ENCODE assay signal across 19 cellular contexts in genomic region chr6:50927816-50928215, GRCh38.
DNase-seq lines count a peak whose midpoint lies in the region; ATAC-seq and TF ChIP-seq lines count a peak whose summit lies in the region.
"Had no signal": no experiment of that assay in that cellular context is flagged by ENCODE, and none has a peak within 500 bp of the region (broad histone marks: within the 10 kb centered on the region; RNA-seq: fewer than 3 reads in every experiment).

No MANE protein-coding gene starts in this region.

- H3K36me3 ChIP-seq in upper lobe of right lung = no peaks in the 10 kb centered on the region
- H3K36me3 ChIP-seq in CD4-positive, alpha-beta memory T cell (ENCODE audit: insufficient read depth, low read length) = no peaks in the 10 kb centered on the region
- H3K36me3 ChIP-seq: BLaER1 had no signal

- H3K4me3 ChIP-seq in astrocyte of the spinal cord (ENCODE audit: low read depth, low read length) (no peak overlapping the region), retinal pigment epithelial cell (ENCODE audit: low read length) (no peak overlapping the region), upper lobe of right lung (no peak overlapping the region)
- no peak overlapping the region for H3K4me3 ChIP-seq in CD4-positive, alpha-beta memory T cell (ENCODE audit: low read length in 2 of 2)
- H3K4me3 ChIP-seq: BLaER1 had no signal

- no peaks in the 10 kb centered on the region for H3K9me3 ChIP-seq in upper lobe of right lung
- H3K9me3 ChIP-seq in CD4-positive, alpha-beta memory T cell (ENCODE audit: control insufficient read depth in 1 of 2, low read length in 2 of 2) = no peaks in the 10 kb centered on the region
- H3K9me3 ChIP-seq: BLaER1 had no signal

- peak; percentile 13 for DNase-seq in HT1080 (ENCODE audit: low read depth)
- peak; percentile 13 for DNase-seq in astrocyte of the spinal cord (ENCODE audit: low read depth, low spot score)
- peak; percentile 89 for DNase-seq in glomerular visceral epithelial cell (ENCODE audit: extremely low spot score)
- DNase-seq in retinal pigment epithelial cell (ENCODE audit: low read depth) = peak; percentile 28
- DNase-seq in upper lobe of right lung = no peak
- DNase-seq in T-helper 1 cell = no peak
- DNase-seq in CD4-positive, alpha-beta memory T cell = no peak
- DNase-seq: DND-41, GDM1, HFFc6, IMR-90, Kasumi-1, NCI-H1694, NCI-H2107, OCI-M1, RPMI8226, SIG-M5 had no signal

- no peak overlapping the region for H3K4me3 Mint-ChIP-seq in CD4-positive, alpha-beta memory T cell
- H3K4me3 Mint-ChIP-seq: HFFc6 had no signal

- H3K9me3 Mint-ChIP-seq in CD4-positive, alpha-beta memory T cell = peaks cover 2 to 10% (median 5%) of the 10 kb centered on the region in 8 donors

- no peak for ATAC-seq in upper lobe of right lung
- no peak for ATAC-seq in GM21360 (IDR thresholded peaks at IDR 0.05; ENCODE audit: unreplicated experiment)

- no peaks in the 10 kb centered on the region for H3K36me3 Mint-ChIP-seq in CD4-positive, alpha-beta memory T cell

- POLR2A ChIA-PET in CD4-positive, alpha-beta memory T cell (lab: Charles Lee; ENCODE audit: partially characterized antibody) = no interaction called here

- in situ Hi-C loops in astrocyte of the spinal cord (cut with HindIII; ENCODE audit: low sequenced_read_pairs) = no loop called here

- TF ChIP-seq CTCF in astrocyte of the spinal cord (IDR thresholded peaks at IDR 0.05; ENCODE audit: low read depth, low read length) (no peak), retinal pigment epithelial cell (conservative IDR thresholded peaks at IDR 0.05; ENCODE audit: low read depth, low read length) (no peak), upper lobe of right lung (IDR thresholded peaks at IDR 0.05) (no peak)

- no peaks in the 10 kb centered on the region for H3K4me1 Mint-ChIP-seq in CD4-positive, alpha-beta memory T cell

- H3K27ac Mint-ChIP-seq in CD4-positive, alpha-beta memory T cell = no peak overlapping the region
- H3K27ac Mint-ChIP-seq: HFFc6 had no signal

- no peaks in the 10 kb centered on the region for H3K27me3 Mint-ChIP-seq in CD4-positive, alpha-beta memory T cell

- H3K4me1 ChIP-seq in upper lobe of right lung = no peaks in the 10 kb centered on the region
- no peaks in the 10 kb centered on the region for H3K4me1 ChIP-seq in CD4-positive, alpha-beta memory T cell (ENCODE audit: insufficient read depth, low read length)
- H3K4me1 ChIP-seq: BLaER1 had no signal

- intact Hi-C loops in upper lobe of right lung (cut with DNase I) = no loop called here
- intact Hi-C loops in CD4-positive, alpha-beta memory T cell (cut with micrococcal nuclease) = no loop called here

- CTCF ChIA-PET in CD4-positive, alpha-beta memory T cell (lab: Charles Lee; ENCODE audit: partially characterized antibody) = no interaction called here

- H3K27ac ChIP-seq in upper lobe of right lung = no peak overlapping the region
- no peak overlapping the region for H3K27ac ChIP-seq in CD4-positive, alpha-beta memory T cell (ENCODE audit: low read depth, low read length)
- H3K27ac ChIP-seq: BLaER1 had no signal

- H3K27me3 ChIP-seq in upper lobe of right lung = no peaks in the 10 kb centered on the region
- no peaks in the 10 kb centered on the region for H3K27me3 ChIP-seq in CD4-positive, alpha-beta memory T cell (ENCODE audit: insufficient read depth, low read length)
- H3K27me3 ChIP-seq: BLaER1 had no signal

Comparison
In these comparisons a context has a peak if more than half of its experiments do, and no peak if none do; other contexts are left out.
1. DNase-seq: peak in HT1080 (single experiment), astrocyte of the spinal cord (single experiment), glomerular visceral epithelial cell (single experiment) and retinal pigment epithelial cell (single experiment); none in upper lobe of right lung (single experiment), T-helper 1 cell (0 of 5) and CD4-positive, alpha-beta memory T cell (0 of 5).